Comparison of ENCODE assay signal across 15 cellular contexts in the genomic region with DNA sequence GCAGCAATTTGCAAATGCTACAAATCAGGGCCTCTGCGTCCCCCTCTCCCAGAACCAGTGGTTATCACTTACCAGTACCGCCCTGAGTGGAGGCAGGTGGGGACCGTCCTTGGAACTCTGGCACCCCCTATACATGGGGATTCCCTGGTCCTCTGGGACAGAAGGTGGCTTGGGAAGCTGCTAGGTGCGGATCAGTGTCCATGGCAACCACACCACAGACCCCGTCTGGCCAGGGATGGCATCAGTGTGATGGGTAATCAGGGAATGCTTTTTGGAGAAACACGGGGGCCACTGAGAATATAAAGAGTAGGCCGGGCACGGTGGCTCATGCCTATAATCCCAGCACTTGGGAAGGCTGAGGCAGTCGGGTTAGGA.
"Had no signal": no experiment of that assay in that cellular context is flagged by ENCODE, and none has a peak within 500 bp of the region (broad histone marks: within the 10 kb centered on the region; RNA-seq: fewer than 3 reads in every experiment).

No MANE protein-coding gene starts in this region.

- H3K27me3 ChIP-seq: cardiac muscle cell, gastrocnemius medialis, ovary, testis had no signal

- H3K36me3 ChIP-seq: cardiac muscle cell, gastrocnemius medialis, ovary had no signal

- H3K9me3 ChIP-seq: gastrocnemius medialis, mucosa of descending colon, ovary, testis had no signal

- H3K4me3 ChIP-seq: cardiac muscle cell, gastrocnemius medialis, lung, mucosa of descending colon, ovary, testis had no signal

- H3K4me1 ChIP-seq: gastrocnemius medialis, testis had no signal

- ATAC-seq: activated CD8-positive, alpha-beta memory T cell treated with anti-CD3 and anti-CD28 coated beads, Interleukin-2, amount 10 ng/mL, durations not matched to agents 7 days and 5 days; activated T-cell treated with anti-CD3 and anti-CD28 coated beads, Interleukin-2, amount 50 U/mL, for 4 hours; naive thymus-derived CD8-positive, alpha-beta T cell had no signal

- DNase-seq: activated CD4-positive, alpha-beta T cell treated with anti-CD3 and anti-CD28 coated beads for 1 hour; activated CD4-positive, alpha-beta T cell treated with anti-CD3 and anti-CD28 coated beads, Interleukin-2, amount 50 U/mL, for 48 hours; activated CD8-positive, alpha-beta memory T cell treated with anti-CD3 and anti-CD28 coated beads, Interleukin-2, amount 10 ng/mL, durations not matched to agents 7 days and 5 days; activated gamma-delta T cell; activated naive CD8-positive, alpha-beta T cell treated with anti-CD3 and anti-CD28 coated beads, Interleukin-2, amount 10 ng/mL, durations not matched to agents 7 days and 5 days; activated T-cell treated with anti-CD3 and anti-CD28 coated beads, Interleukin-2, amount 50 U/mL, for 4 hours; naive thymus-derived CD8-positive, alpha-beta T cell; stimulated activated CD4-positive, alpha-beta T cell treated with anti-CD3 and anti-CD28 coated beads, Interleukin-4, amount 100 ng/mL, for 1 hour; stimulated activated CD8-positive, alpha-beta memory T cell treated with anti-CD3 and anti-CD28 coated beads, Interleukin-4, amount 100 ng/mL, for 48 hours had no signal

- H3K27ac ChIP-seq: cardiac muscle cell, ovary, testis had no signal
